2 cellular contexts compared by ENCODE assay signal in genomic region chr6:25990172-25990873, GRCh38.
TF ChIP-seq lines count a peak whose summit lies in the region.

No MANE protein-coding gene starts in this region.

TF ChIP-seq in HEK293, 187 proteins besides CTCF, POLR2A, EP300 and RAD21:
- TF ChIP-seq ZNF449 (tag by site-specific recombination; IDR thresholded peaks at IDR 0.05) (no peak), ZNF121 (tag by site-specific recombination; IDR thresholded peaks at IDR 0.05) (peak; percentile 57; the same call in 1 of the 2 replicates)

TF ChIP-seq in H1, 55 proteins besides CTCF, POLR2A, EP300 and RAD21:
- TF ChIP-seq CHD1 (IDR thresholded peaks at IDR 0.05; ENCODE audit: low read depth, low read length): no peak
- TF ChIP-seq GTF2F1 (IDR thresholded peaks at IDR 0.05; ENCODE audit: borderline replicate concordance, low read depth, low read length): no peak
